Comparison of ENCODE assay signal across 26 cellular contexts in the genomic region with DNA sequence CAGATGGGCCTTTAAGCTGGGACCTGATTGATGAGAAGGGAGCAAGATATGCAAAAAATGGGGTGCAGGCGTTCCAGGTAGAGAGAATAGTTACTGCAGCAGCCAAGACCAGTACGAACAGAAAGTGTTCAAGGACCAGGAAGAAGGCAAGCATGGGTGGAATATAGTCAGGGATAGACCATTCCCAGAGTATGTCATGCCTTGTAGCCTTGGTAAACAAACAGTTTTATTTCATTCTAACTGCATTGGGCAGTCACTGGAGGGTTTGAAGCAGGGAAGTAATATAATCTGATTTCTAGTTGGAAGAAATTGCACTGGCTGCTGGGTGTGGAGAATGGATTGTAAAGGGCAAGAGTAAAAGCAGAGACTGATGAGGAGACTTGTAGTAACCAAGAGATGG. TPM values are rescaled to one million over a fixed set of nuclear protein-coding genes. Genes with fewer than 3 reads are reported as not detected.
"Had no signal": no experiment of that assay in that cellular context is flagged by ENCODE, and none has a peak within 500 bp of the region (broad histone marks: within the 10 kb centered on the region; RNA-seq: fewer than 3 reads in every experiment).

No MANE protein-coding gene starts in this region.

- H3K9me3 ChIP-seq: Peyer's patch, SJCRH30, SK-N-SH had no signal

- ATAC-seq: activated T-helper 17 cell treated with anti-CD3 and anti-CD28 coated beads, Interleukin-2, amount 50 U/mL, for 72 hours; K562 had no signal

- H3K4me1 ChIP-seq: Peyer's patch, SJCRH30 had no signal

- H3K27ac Mint-ChIP-seq: activated naive CD8-positive, alpha-beta T cell treated with anti-CD3 and anti-CD28 coated beads for 36 hours; activated T-helper 17 cell treated with anti-CD3 and anti-CD28 coated beads, Interleukin-2, amount 50 U/mL, for 72 hours had no signal

- H3K27ac ChIP-seq: Peyer's patch, RWPE1, SJCRH30 had no signal

- H3K4me3 ChIP-seq: K562, Peyer's patch, SJCRH30 had no signal

- H3K27me3 ChIP-seq: Peyer's patch, SJCRH30 had no signal

- H3K27me3 Mint-ChIP-seq: activated naive CD4-positive, alpha-beta T cell treated with anti-CD3 and anti-CD28 coated beads, Interleukin-2, amount 10 ng/mL, durations not matched to agents 7 days and 5 days; activated naive CD8-positive, alpha-beta T cell treated with anti-CD3 and anti-CD28 coated beads for 36 hours; activated T-helper 17 cell treated with anti-CD3 and anti-CD28 coated beads, Interleukin-2, amount 50 U/mL, for 72 hours had no signal

- DNase-seq: activated CD4-positive, CD25-positive, alpha-beta regulatory T cell; activated CD8-positive, alpha-beta memory T cell treated with anti-CD3 and anti-CD28 coated beads, Interleukin-2, amount 50 U/mL, for 4 hours; activated gamma-delta T cell treated with Interleukin-2 at 50 U/mL for 16 hours; activated naive CD4-positive, alpha-beta T cell treated with anti-CD3 and anti-CD28 coated beads, Interleukin-2, amount 10 ng/mL, durations not matched to agents 7 days and 5 days; activated naive CD8-positive, alpha-beta T cell treated with anti-CD3 and anti-CD28 coated beads for 36 hours; activated T-cell treated with anti-CD3 and anti-CD28 coated beads, Interleukin-2, amount 50 U/mL, for 1 hour; anterior cingulate cortex; cerebellar nuclear complex; Karpas-422; MM.1S; NCI-H1105; NCI-H1436; NCI-H1694 treated with DMSO at 0.1 percent for 48 hours; NCI-H2029 treated with DMSO at 0.1 percent for 48 hours; NCI-H510A treated with DMSO at 0.1 percent for 48 hours; NCI-H69; Peyer's patch; Right ventricle myocardium superior; SJCRH30; SK-N-SH; T1000 had no signal

- H3K4me3 Mint-ChIP-seq: activated naive CD4-positive, alpha-beta T cell treated with anti-CD3 and anti-CD28 coated beads, Interleukin-2, amount 10 ng/mL, durations not matched to agents 7 days and 5 days; activated naive CD8-positive, alpha-beta T cell treated with anti-CD3 and anti-CD28 coated beads for 36 hours; activated T-helper 17 cell treated with anti-CD3 and anti-CD28 coated beads, Interleukin-2, amount 50 U/mL, for 72 hours had no signal

- H3K9me3 Mint-ChIP-seq: activated naive CD4-positive, alpha-beta T cell treated with anti-CD3 and anti-CD28 coated beads, Interleukin-2, amount 10 ng/mL, durations not matched to agents 7 days and 5 days; activated naive CD8-positive, alpha-beta T cell treated with anti-CD3 and anti-CD28 coated beads for 36 hours; activated T-helper 17 cell treated with anti-CD3 and anti-CD28 coated beads, Interleukin-2, amount 50 U/mL, for 72 hours had no signal

RNA-seq across cellular contexts. Expression of a gene that starts 30.5 kb away (rescaled TPM):
- total RNA-seq: cardiac septum, K562, Peyer's patch, Right ventricle myocardium superior, SJCRH30 had no signal
- polyA plus RNA-seq: K562 had no signal

RNA-seq across cellular contexts. Expression of a gene that starts 46.3 kb away (rescaled TPM):
- total RNA-seq: activated naive CD8-positive, alpha-beta T cell treated with anti-CD3 and anti-CD28 coated beads for 36 hours; activated T-helper 17 cell treated with anti-CD3 and anti-CD28 coated beads, Interleukin-2, amount 50 U/mL, for 72 hours; cardiac septum; K562; Peyer's patch; Right ventricle myocardium superior; SJCRH30 had no signal
- polyA plus RNA-seq: adipose tissue, SK-N-SH had no signal
